Comparison of ENCODE assay signal across 8 cellular contexts in the genomic region with DNA sequence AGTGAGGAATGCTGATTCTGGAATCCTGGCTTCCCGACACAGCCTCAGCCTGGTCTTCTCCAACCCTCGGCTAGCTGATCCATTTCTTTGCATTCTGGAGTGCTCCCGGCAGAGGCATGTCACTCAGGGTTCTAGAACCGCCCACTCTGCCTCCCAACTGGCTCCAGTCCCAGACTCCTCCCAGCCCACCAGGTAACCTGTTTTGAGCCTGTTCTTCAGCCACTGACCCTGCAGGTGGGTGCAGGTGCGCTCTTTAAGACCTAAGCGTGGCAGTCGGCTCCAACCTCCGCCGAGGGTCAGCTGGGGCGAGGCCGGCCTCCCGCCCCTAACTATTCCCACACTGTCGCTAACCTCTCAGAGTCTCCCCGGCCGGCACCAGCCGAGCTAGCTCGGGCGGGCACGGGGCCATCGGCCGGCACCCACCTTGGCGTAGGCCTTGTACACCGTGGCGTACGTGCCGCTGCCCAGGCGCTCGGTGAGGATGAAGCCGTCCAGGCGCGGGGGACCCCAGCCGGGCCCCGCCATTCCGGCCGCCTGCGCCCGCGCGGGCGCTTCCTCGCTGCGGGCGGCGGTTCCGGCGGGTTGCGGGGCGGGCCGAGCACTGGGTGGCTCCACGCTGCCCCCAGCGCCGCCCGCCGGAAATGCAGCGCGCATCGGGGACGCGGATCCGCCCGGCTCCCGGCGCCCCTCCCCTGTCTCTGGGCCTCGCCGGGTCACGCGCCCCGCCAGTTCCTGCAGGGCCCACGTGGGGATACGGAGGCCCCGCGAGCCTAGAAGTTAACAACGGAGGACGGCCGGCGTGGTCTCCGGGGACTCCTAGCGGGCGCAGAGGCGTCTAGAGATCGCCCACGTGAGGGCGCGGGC. TPM values are rescaled to one million over a fixed set of nuclear protein-coding genes. Genes with fewer than 3 reads are reported as not detected.
DNase-seq lines count a peak whose midpoint lies in the region; ATAC-seq, FAIRE-seq and TF ChIP-seq lines count a peak whose summit lies in the region.

A gene with protein sequence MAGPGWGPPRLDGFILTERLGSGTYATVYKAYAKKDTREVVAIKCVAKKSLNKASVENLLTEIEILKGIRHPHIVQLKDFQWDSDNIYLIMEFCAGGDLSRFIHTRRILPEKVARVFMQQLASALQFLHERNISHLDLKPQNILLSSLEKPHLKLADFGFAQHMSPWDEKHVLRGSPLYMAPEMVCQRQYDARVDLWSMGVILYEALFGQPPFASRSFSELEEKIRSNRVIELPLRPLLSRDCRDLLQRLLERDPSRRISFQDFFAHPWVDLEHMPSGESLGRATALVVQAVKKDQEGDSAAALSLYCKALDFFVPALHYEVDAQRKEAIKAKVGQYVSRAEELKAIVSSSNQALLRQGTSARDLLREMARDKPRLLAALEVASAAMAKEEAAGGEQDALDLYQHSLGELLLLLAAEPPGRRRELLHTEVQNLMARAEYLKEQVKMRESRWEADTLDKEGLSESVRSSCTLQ (minus strand): TSS at position 576 of the 864 bp plus-strand sequence. CDS start 51 bp downstream, at position 525.

- peak within 1 kb of the TSS; percentile 89 for H2AFZ ChIP-seq in HepG2 (ENCODE audit: low read length)

- 6% methylated on average over 26 of the region's 84 CpGs for WGBS in HepG2 (ENCODE audit: low lambda C conversion rate)

- FAIRE-seq in HepG2 (lab: Jason Lieb, UNC) = peak; percentile 83

- no peak for TF ChIP-seq EP300 in HepG2 (IDR thresholded peaks at IDR 0.05; ENCODE audit: low read depth in 2 of 2, low read length in 2 of 2)
- TF ChIP-seq EP300 in HepG2 (CRISPR knock-in tag; IDR thresholded peaks at IDR 0.05; ENCODE audit: borderline replicate concordance) = no peak

- peak within 1 kb of the TSS; percentile 71 for H3K9ac ChIP-seq in HepG2 (ENCODE audit: insufficient read depth, low read depth, low read length)

- H3K27me3 ChIP-seq in HepG2 (ENCODE audit: control insufficient read depth in 1 of 2, insufficient read depth in 2 of 2, low read length in 2 of 2) = no peaks in the 10 kb centered on the region

- in situ Hi-C loops in HepG2 (cut with HindIII; ENCODE audit: extremely low pct_ligation_motif_present, low pct_unique_long_range_greater_than_20kb) = no loop called here

- BruUV-seq in HepG2 (replicated peaks; lab: Mats Ljungman, UMichigan) = no TSS peak

- no peaks in the 10 kb centered on the region for H4K20me1 ChIP-seq in HepG2 (ENCODE audit: insufficient read depth, low read length)

- intact Hi-C loops in HepG2 (cut with micrococcal nuclease; ENCODE audit: unreplicated experiment) = loop anchor here (2.0 kb wide), 1 partner anchor 14 kb away; no protein-coding TSS in a partner anchor

- TF ChIP-seq RAD21 in HepG2 (CRISPR knock-in tag; IDR thresholded peaks at IDR 0.05) = peak; percentile 77

- no peaks in the 10 kb centered on the region for H3K9me3 ChIP-seq in HepG2 (ENCODE audit: low read length)

- CTCF ChIA-PET in HepG2 (lab: Yijun Ruan, JAX; ENCODE audit: low intra/inter-chr PET ratio, low total read pairs) = interaction anchor here (0.6 to 1.8 kb wide), 3 partner anchors 59 to 74 kb away, joined by 3 to 6 read pairs (median 3); no protein-coding TSS in a partner anchor

- no peaks in the 10 kb centered on the region for H3K79me2 ChIP-seq in HepG2 (ENCODE audit: insufficient read depth, low read length)

- peak; percentile 74 for TF ChIP-seq CTCF in HepG2 (CRISPR knock-in tag; IDR thresholded peaks at IDR 0.05)

- peak within 1 kb of the TSS; percentile 89 for H3K4me2 ChIP-seq in HepG2 (ENCODE audit: low read depth, low read length)

- H3K27ac ChIP-seq in HepG2 (ENCODE audit: extremely low read length, insufficient read depth, low read length) = peak within 1 kb of the TSS; percentile 57

- peaks cover 6 to 19% of the 10 kb centered on the region in 2 experiments; a peak in 4 of 5 replicates for H3K36me3 ChIP-seq in HepG2 (replicated peaks in 1 of 2; ENCODE audit: control insufficient read depth in 1 of 2, insufficient read depth in 2 of 2, low read length in 2 of 2)

- DNase-seq in CD1c-positive myeloid dendritic cell (ENCODE audit: extremely low spot score) (peak; percentile 97), NCI-H774 (lab: John Stamatoyannopoulos, UW) (peak; percentile 80), dermis blood vessel endothelial cell (peak; percentile 89), HepG2 (ENCODE audit: low spot score) (peak; percentile 70)
- peak; percentile 93 for DNase-seq in activated CD4-positive, alpha-beta T cell treated with anti-CD3 and anti-CD28 coated beads, Interleukin-2, amount 50 U/mL, for 48 hours
- DNase-seq in stimulated activated CD4-positive, alpha-beta T cell treated with anti-CD3 and anti-CD28 coated beads, Interleukin-4, amount 100 ng/mL, for 1 hour = peak; percentile 94

- ATAC-seq in GM19438 (IDR thresholded peaks at IDR 0.05; ENCODE audit: low read depth, unreplicated experiment) (peak; percentile 83), HG03571 (IDR thresholded peaks at IDR 0.05; ENCODE audit: unreplicated experiment) (peak; percentile 75), HepG2 (peak; percentile 81)

- POLR2A ChIA-PET in HepG2 (lab: Yijun Ruan, JAX) = interaction anchor here (0.6 to 1.0 kb wide), 6 partner anchors 15 to 59 kb away, joined by 3 to 7 read pairs (median 4); a partner anchor contains a TSS

- H3K4me3 ChIP-seq in HepG2 (replicated peaks in 1 of 3; ENCODE audit: insufficient read depth in 1 of 3, low read depth in 2 of 3, low read length in 3 of 3) = peak within 1 kb of the TSS; percentile 70 to 84 (median 80)

- peaks cover 22% of the 10 kb centered on the region for H3K4me1 ChIP-seq in HepG2 (ENCODE audit: insufficient read depth, low read length)

- peak; percentile 28 to 75; a peak in 3 of 4 replicates for TF ChIP-seq POLR2A in HepG2 (IDR thresholded peaks at IDR 0.05; ENCODE audit: insufficient read depth in 1 of 2, low read depth in 2 of 2, low read length in 2 of 2)

TF ChIP-seq in HepG2, 621 proteins besides CTCF, POLR2A, EP300 and RAD21 (continues in another document):
- TF ChIP-seq TCF7L2 (IDR thresholded peaks at IDR 0.05; ENCODE audit: low read depth, low read length) = no peak
- no peak for TF ChIP-seq ZNF841 (CRISPR knock-in tag; IDR thresholded peaks at IDR 0.05; ENCODE audit: borderline replicate concordance)
- TF ChIP-seq, protein P1, sequence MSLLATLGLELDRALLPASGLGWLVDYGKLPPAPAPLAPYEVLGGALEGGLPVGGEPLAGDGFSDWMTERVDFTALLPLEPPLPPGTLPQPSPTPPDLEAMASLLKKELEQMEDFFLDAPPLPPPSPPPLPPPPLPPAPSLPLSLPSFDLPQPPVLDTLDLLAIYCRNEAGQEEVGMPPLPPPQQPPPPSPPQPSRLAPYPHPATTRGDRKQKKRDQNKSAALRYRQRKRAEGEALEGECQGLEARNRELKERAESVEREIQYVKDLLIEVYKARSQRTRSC (CRISPR knock-in tag; IDR thresholded peaks at IDR 0.05; ENCODE audit: low read depth) = no peak
- peak; percentile 58; the same call in 1 of the 2 replicates for TF ChIP-seq SP2 (CRISPR knock-in tag; IDR thresholded peaks at IDR 0.05)
- TF ChIP-seq MAZ (IDR thresholded peaks at IDR 0.05; ENCODE audit: borderline replicate concordance, low read depth, low read length) = no peak
- TF ChIP-seq MAZ (CRISPR knock-in tag; IDR thresholded peaks at IDR 0.05; ENCODE audit: low read depth) = peak; percentile 90
- no peak for TF ChIP-seq EHMT2 (IDR thresholded peaks at IDR 0.05; ENCODE audit: borderline replicate concordance, low read depth, low read length)
- no peak for TF ChIP-seq ZNF589 (CRISPR knock-in tag; conservative IDR thresholded peaks at IDR 0.05)
- TF ChIP-seq ZNF263 (CRISPR knock-in tag; IDR thresholded peaks at IDR 0.05) = peak; percentile 98
- TF ChIP-seq, protein P2, sequence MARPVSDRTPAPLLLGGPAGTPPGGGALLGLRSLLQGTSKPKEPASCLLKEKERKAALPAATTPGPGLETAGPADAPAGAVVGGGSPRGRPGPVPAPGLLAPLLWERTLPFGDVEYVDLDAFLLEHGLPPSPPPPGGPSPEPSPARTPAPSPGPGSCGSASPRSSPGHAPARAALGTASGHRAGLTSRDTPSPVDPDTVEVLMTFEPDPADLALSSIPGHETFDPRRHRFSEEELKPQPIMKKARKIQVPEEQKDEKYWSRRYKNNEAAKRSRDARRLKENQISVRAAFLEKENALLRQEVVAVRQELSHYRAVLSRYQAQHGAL (CRISPR knock-in tag; IDR thresholded peaks at IDR 0.05; ENCODE audit: not compliant biosample characterization) = no peak
- TF ChIP-seq DPF2 (CRISPR knock-in tag; IDR thresholded peaks at IDR 0.05; ENCODE audit: borderline replicate concordance, low read depth) = 0 out of 2 replicates have a peak, but pooled peaks have one; percentile 38
- TF ChIP-seq PHF8 (CRISPR knock-in tag; IDR thresholded peaks at IDR 0.05) = peak; percentile 79; the same call in 1 of the 2 replicates
- no peak for TF ChIP-seq ZNF121 (CRISPR knock-in tag; IDR thresholded peaks at IDR 0.05)
- TF ChIP-seq HNRNPK (IDR thresholded peaks at IDR 0.05; ENCODE audit: low read depth, low read length, poor library complexity, severe bottlenecking) = no peak

RNA-seq across cellular contexts. Expression of the gene that starts here (rescaled TPM):
- total RNA-seq in dermis blood vessel endothelial cell (31.0 and 39.3 TPM in 2 replicates), HepG2 (2016; rRNA removed; fragmentation: Illumina TruSeq; extraction: Trizol) (8.2 and 15.2 TPM in 2 replicates)
- total RNA-seq in HepG2 (2016; cell fraction: cytosol; rRNA removed; fragmentation: Illumina TruSeq; extraction: Trizol; ENCODE audit: low read depth) = 7.6 and 8.1 TPM in 2 replicates
- 8.9 and 14.6 TPM in 2 replicates for total RNA-seq in HepG2 (2016; cell fraction: insoluble cytoplasmic fraction; rRNA removed; fragmentation: Illumina TruSeq; extraction: Trizol)
- 17.8 and 17.9 TPM in 2 replicates for total RNA-seq in HepG2 (2016; cell fraction: membrane; rRNA removed; fragmentation: Illumina TruSeq; extraction: Trizol)
- total RNA-seq in HepG2 (2016; cell fraction: nucleus; rRNA removed; fragmentation: Illumina TruSeq; extraction: Trizol) = 13.8 and 17.0 TPM in 2 replicates
- polyA plus RNA-seq in HepG2 (2011; rRNA removed) = 23.7 and 25.1 TPM in 2 replicates
- polyA plus RNA-seq in HepG2 (2011; cell fraction: cytosol; rRNA removed) = 10.1 and 12.4 TPM in 2 replicates
- polyA plus RNA-seq in HepG2 (2011; cell fraction: nucleus; rRNA removed) = 149 and 163 TPM in 2 replicates
- 11.8 and 16.1 TPM in 2 replicates for polyA plus RNA-seq in HepG2 (2012)
- 9.7 and 10.4 TPM in 2 replicates for polyA plus RNA-seq in HepG2 (2016; cell fraction: cytosol; fragmentation: Illumina TruSeq; extraction: Trizol; ENCODE audit: low read depth)
- polyA plus RNA-seq in HepG2 (2016; cell fraction: insoluble cytoplasmic fraction; fragmentation: Illumina TruSeq; extraction: Trizol; ENCODE audit: low read depth) = 7.6 and 10.2 TPM in 2 replicates
- 15.2 and 26.1 TPM in 2 replicates for polyA plus RNA-seq in HepG2 (2016; cell fraction: membrane; fragmentation: Illumina TruSeq; extraction: Trizol; ENCODE audit: low read depth)
- 43.8 and 44.9 TPM in 2 replicates for polyA plus RNA-seq in HepG2 (2016; cell fraction: nucleus; fragmentation: Illumina TruSeq; extraction: Trizol; ENCODE audit: insufficient read depth, low read depth)
- 13.8 and 70.3 TPM in 2 replicates for polyA minus RNA-seq in HepG2 (2011; rRNA and poly(A)+ RNA removed; ENCODE audit: low replicate concordance)
- polyA minus RNA-seq in HepG2 (2011; cell fraction: cytosol; rRNA and poly(A)+ RNA removed) = 4.8 and 5.1 TPM in 2 replicates
- polyA minus RNA-seq in HepG2 (2011; cell fraction: nucleus; rRNA and poly(A)+ RNA removed) = 11.6 and 13.2 TPM in 2 replicates

Comparison
In these comparisons a context has a peak if more than half of its experiments do, and no peak if none do; other contexts are left out.
1. Peak in every context shown above with its lines: DNase-seq, ATAC-seq, H3K4me3 ChIP-seq and H3K27ac ChIP-seq.